Comparison of ENCODE assay signal across 19 cellular contexts in genomic region chr19:15268192-15268927, GRCh38. TPM values are rescaled to one million over a fixed set of nuclear protein-coding genes. Genes with fewer than 3 reads are reported as not detected.
A peak's percentile ranks its signal among the peaks of the same experiment; 100 is the strongest.
DNase-seq lines count a peak whose midpoint lies in the region; ATAC-seq, FAIRE-seq and TF ChIP-seq lines count a peak whose summit lies in the region.
"Had no signal": no experiment of that assay in that cellular context is flagged by ENCODE, and none has a peak within 500 bp of the region (broad histone marks: within the 10 kb centered on the region; RNA-seq: fewer than 3 reads in every experiment).

No MANE protein-coding gene starts in this region.

- H3K27me3 Mint-ChIP-seq in Calu3 (ENCODE audit: unreplicated experiment) (no peaks in the 10 kb centered on the region), memory B cell (no peaks in the 10 kb centered on the region)
- H3K27me3 Mint-ChIP-seq in activated naive CD8-positive, alpha-beta T cell treated with anti-CD3 and anti-CD28 coated beads, Interleukin-2, amount 50 U/mL, for 24 hours = no peaks in the 10 kb centered on the region

- peaks cover 74% of the 10 kb centered on the region for H3K36me3 ChIP-seq in A673 (ENCODE audit: insufficient read depth, low read length, poor library complexity, severe bottlenecking)
- H3K36me3 ChIP-seq: uterus had no signal

- H3K27me3 ChIP-seq in A673 (replicated peaks; ENCODE audit: insufficient read depth, low read depth, low read length, poor library complexity) = no peaks in the 10 kb centered on the region
- H3K27me3 ChIP-seq: SJSA1, uterus had no signal

- H3K4me3 ChIP-seq in A673 (ENCODE audit: low read depth, low read length, poor library complexity, severe bottlenecking) = no peak overlapping the region
- H3K4me3 ChIP-seq: lower lobe of right lung, SJSA1, uterus had no signal

- intact Hi-C loops in A673 (cut with micrococcal nuclease; ENCODE audit: unreplicated experiment) = loop anchor here (10.0 kb wide), 1 partner anchor 146 kb away; the partner anchor contains the start of gene AKAP8L
- intact Hi-C loops in Calu3 (cut with micrococcal nuclease; ENCODE audit: unreplicated experiment) = no loop called here

- POLR2A ChIA-PET in A673 (lab: Charles Lee; ENCODE audit: low non-redundant PET) = interaction anchor here (0.8 kb wide), 1 partner anchor 36 kb away, joined by 16 read pairs; no protein-coding TSS in a partner anchor

- H3K4me3 Mint-ChIP-seq in Calu3 (ENCODE audit: low read depth, unreplicated experiment) (no peak overlapping the region), memory B cell (no peak overlapping the region)
- H3K4me3 Mint-ChIP-seq in activated naive CD8-positive, alpha-beta T cell treated with anti-CD3 and anti-CD28 coated beads, Interleukin-2, amount 50 U/mL, for 24 hours = no peak overlapping the region

- ATAC-seq in activated naive CD8-positive, alpha-beta T cell treated with anti-CD3 and anti-CD28 coated beads, Interleukin-2, amount 50 U/mL, for 24 hours = no peak
- ATAC-seq in memory B cell (ENCODE audit: low read depth) (no peak), HG03196 (IDR thresholded peaks at IDR 0.05; ENCODE audit: unreplicated experiment) (no peak)
- ATAC-seq: lower lobe of right lung had no signal

- H3K36me3 Mint-ChIP-seq in Calu3 (ENCODE audit: insufficient read depth, unreplicated experiment) (peaks cover 47% of the 10 kb centered on the region), memory B cell (peaks cover 44% of the 10 kb centered on the region)
- H3K36me3 Mint-ChIP-seq in activated naive CD8-positive, alpha-beta T cell treated with anti-CD3 and anti-CD28 coated beads, Interleukin-2, amount 50 U/mL, for 24 hours (ENCODE audit: low read depth) = peaks cover 45% of the 10 kb centered on the region

- peak overlapping the region; percentile 35 for H3K27ac ChIP-seq in A673 (ENCODE audit: low read depth, low read length, poor library complexity, severe bottlenecking)
- H3K27ac ChIP-seq: lower lobe of right lung, SJSA1, uterus had no signal

- no peak for FAIRE-seq in GM19239 (lab: Jason Lieb, UNC)

- H3K4me1 ChIP-seq in A673 (ENCODE audit: insufficient read depth, low read length, poor library complexity, severe bottlenecking) = no peaks in the 10 kb centered on the region

- TF ChIP-seq CTCF in A673 (conservative IDR thresholded peaks at IDR 0.05; ENCODE audit: low read depth, low read length) (no peak), Calu3 (IDR thresholded peaks at IDR 0.05; ENCODE audit: unreplicated experiment) (no peak)

- no peaks in the 10 kb centered on the region for H3K9me3 ChIP-seq in A673 (ENCODE audit: low read depth, low read length, poor library complexity, severe bottlenecking)
- H3K9me3 ChIP-seq: lower lobe of right lung, SJSA1, uterus had no signal

- BruUV-seq in A673 (replicated peaks; lab: Mats Ljungman, UMichigan) (no TSS peak), Calu3 (replicated peaks; lab: Mats Ljungman, UMichigan) (no TSS peak)

- DNase-seq in A673 (ENCODE audit: low spot score) = no peak
- DNase-seq in Calu3 = no peak
- no peak for DNase-seq in activated naive CD8-positive, alpha-beta T cell treated with anti-CD3 and anti-CD28 coated beads, Interleukin-2, amount 50 U/mL, for 24 hours
- no peak for DNase-seq in memory B cell (ENCODE audit: low spot score in 2 of 2)
- no peak for DNase-seq in AG08396 (ENCODE audit: low spot score)
- no peak for DNase-seq in OCI-M2 (lab: John Stamatoyannopoulos, UW; ENCODE audit: unreplicated experiment)
- DNase-seq in GM19239 (ENCODE audit: insufficient read length, low spot score) = no peak
- DNase-seq: activated CD4-positive, alpha-beta T cell treated with anti-CD3 and anti-CD28 coated beads, Interleukin-2, amount 50 U/mL, for 48 hours; DMS53; effector CD4-positive, alpha-beta T cell; KG1; lower lobe of right lung; NCI-H1417; NCI-H446 treated with DMSO at 0.1 percent for 48 hours; nucleus accumbens; stimulated activated CD4-positive, alpha-beta T cell treated with anti-CD3 and anti-CD28 coated beads, Interleukin-4, amount 100 ng/mL, for 4 hours; uterus had no signal

- H3K27ac Mint-ChIP-seq in Calu3 (ENCODE audit: unreplicated experiment) = peak overlapping the region; percentile 53
- peak overlapping the region; percentile 23 for H3K27ac Mint-ChIP-seq in activated naive CD8-positive, alpha-beta T cell treated with anti-CD3 and anti-CD28 coated beads, Interleukin-2, amount 50 U/mL, for 24 hours
- H3K27ac Mint-ChIP-seq in memory B cell = peak overlapping the region; percentile 82

- H3K9me3 Mint-ChIP-seq in Calu3 (ENCODE audit: low read depth, unreplicated experiment) (no peaks in the 10 kb centered on the region), memory B cell (no peaks in the 10 kb centered on the region)
- H3K9me3 Mint-ChIP-seq in activated naive CD8-positive, alpha-beta T cell treated with anti-CD3 and anti-CD28 coated beads, Interleukin-2, amount 50 U/mL, for 24 hours = no peaks in the 10 kb centered on the region

- H3K4me1 Mint-ChIP-seq in Calu3 (ENCODE audit: low read depth, unreplicated experiment) (peaks cover 30% of the 10 kb centered on the region), memory B cell (peaks cover 38% of the 10 kb centered on the region)
- peaks cover 11% of the 10 kb centered on the region for H3K4me1 Mint-ChIP-seq in activated naive CD8-positive, alpha-beta T cell treated with anti-CD3 and anti-CD28 coated beads, Interleukin-2, amount 50 U/mL, for 24 hours

- CTCF ChIA-PET in A673 (lab: Charles Lee) (no interaction called here), Calu3 (lab: Charles Lee) (no interaction called here)

RNA-seq across cellular contexts. Expression of gene EPHX3, which starts 36.1 kb away (rescaled TPM):
- 0.73 and 1.2 TPM in 2 replicates for total RNA-seq in A673 (2021)
- 0.86 and 1.0 TPM in 2 replicates for total RNA-seq in Calu3 (2022)

Comparison
In these comparisons a context has a peak if more than half of its experiments do, and no peak if none do; other contexts are left out.
1. H3K27ac Mint-ChIP-seq: peak in every context shown above with its lines; median percentile 82 in memory B cell; 53 in Calu3; 23 in activated naive CD8-positive, alpha-beta T cell treated with anti-CD3 and anti-CD28 coated beads, Interleukin-2, amount 50 U/mL, for 24 hours.